Comparison of ENCODE assay signal across 10 cellular contexts in the genomic region with DNA sequence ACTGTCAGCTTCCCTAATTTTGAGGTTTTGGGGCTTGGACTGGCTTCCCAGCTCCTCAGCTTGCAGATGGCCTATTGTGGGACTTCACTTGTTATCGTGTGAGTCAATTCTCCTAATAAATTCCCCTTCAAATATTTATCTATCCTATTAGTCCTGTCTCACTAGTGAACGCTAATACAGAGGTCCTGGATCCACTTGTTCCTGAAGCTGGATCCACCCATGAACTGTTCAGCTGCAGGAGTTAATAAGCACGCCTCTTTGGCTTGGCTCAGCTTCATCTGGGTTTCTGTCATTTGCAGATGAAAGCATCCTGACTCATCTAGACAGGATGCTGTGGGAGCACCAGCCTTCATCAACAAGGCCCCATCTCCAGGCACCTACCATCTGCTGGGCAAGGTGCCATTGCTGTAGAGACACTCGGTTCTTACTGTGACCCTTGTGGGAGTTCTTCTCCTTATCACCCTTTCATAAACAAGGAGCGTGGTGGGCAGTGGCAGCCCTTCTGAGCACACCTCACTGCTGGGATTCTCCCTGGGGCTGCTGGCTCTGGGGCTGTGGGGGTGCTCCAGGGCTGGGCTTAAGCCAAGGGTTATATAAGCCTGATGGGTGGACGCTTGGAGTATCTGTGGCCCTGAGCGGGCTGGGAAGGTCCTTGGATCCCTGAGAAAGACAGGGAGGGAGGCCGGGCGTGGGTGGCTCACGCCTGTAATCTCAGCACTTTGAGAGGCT. TPM values are rescaled to one million over a fixed set of nuclear protein-coding genes. Genes with fewer than 3 reads are reported as not detected.
DNase-seq lines count a peak whose midpoint lies in the region; ATAC-seq lines count a peak whose summit lies in the region.
"Had no signal": no experiment of that assay in that cellular context is flagged by ENCODE, and none has a peak within 500 bp of the region (broad histone marks: within the 10 kb centered on the region; RNA-seq: fewer than 3 reads in every experiment).

No MANE protein-coding gene starts in this region.

- POLR2A ChIA-PET in activated CD4-positive, alpha-beta memory T cell treated with anti-CD3 and anti-CD28 coated beads for 36 hours (lab: Charles Lee): interaction anchor here (0.6 to 1.9 kb wide), 8 partner anchors 9 to 67 kb away, joined by 3 to 18 read pairs (median 4); no protein-coding TSS in a partner anchor

- peak overlapping the region; percentile 88 for H3K27ac Mint-ChIP-seq in activated CD4-positive, alpha-beta memory T cell treated with anti-CD3 and anti-CD28 coated beads for 36 hours
- peak overlapping the region; percentile 83 to 92 for H3K27ac Mint-ChIP-seq in effector memory CD8-positive, alpha-beta T cell

- no peaks in the 10 kb centered on the region for H3K9me3 Mint-ChIP-seq in activated CD4-positive, alpha-beta memory T cell treated with anti-CD3 and anti-CD28 coated beads for 36 hours
- no peaks in the 10 kb centered on the region for H3K9me3 Mint-ChIP-seq in effector memory CD8-positive, alpha-beta T cell

- CTCF ChIA-PET in activated CD4-positive, alpha-beta memory T cell treated with anti-CD3 and anti-CD28 coated beads for 36 hours (lab: Charles Lee): interaction anchor here (1.2 to 1.9 kb wide), 3 partner anchors 12 to 30 kb away, joined by 3 to 9 read pairs (median 3); no protein-coding TSS in a partner anchor

- H3K36me3 Mint-ChIP-seq in activated CD4-positive, alpha-beta memory T cell treated with anti-CD3 and anti-CD28 coated beads for 36 hours: no peaks in the 10 kb centered on the region
- no peaks in the 10 kb centered on the region for H3K36me3 Mint-ChIP-seq in effector memory CD8-positive, alpha-beta T cell (ENCODE audit: insufficient read depth)

- DNase-seq in M059J (ENCODE audit: low read depth): peak; percentile 81
- peak; percentile 89 for DNase-seq in activated CD4-positive, alpha-beta memory T cell treated with anti-CD3 and anti-CD28 coated beads for 36 hours
- peak in 2 of 3 experiments; percentile 31 to 37 for DNase-seq in effector memory CD8-positive, alpha-beta T cell
- DNase-seq in stimulated activated naive CD8-positive, alpha-beta T cell treated with anti-CD3 and anti-CD28 coated beads, Interleukin-15, Interleukin-2, amounts not matched to agents 100 U/mL and 50 U/mL, for 24 hours: peak; percentile 75
- DNase-seq in NCI-H69 (lab: John Stamatoyannopoulos, UW): no peak
- DNase-seq in NCI-H748 treated with DMSO at 0.1 percent for 48 hours (lab: John Stamatoyannopoulos, UW): no peak
- DNase-seq: left cardiac atrium, T1000 had no signal

- H3K27me3 Mint-ChIP-seq in activated CD4-positive, alpha-beta memory T cell treated with anti-CD3 and anti-CD28 coated beads for 36 hours: no peaks in the 10 kb centered on the region
- no peaks in the 10 kb centered on the region for H3K27me3 Mint-ChIP-seq in effector memory CD8-positive, alpha-beta T cell

- peaks cover 54% of the 10 kb centered on the region for H3K4me1 Mint-ChIP-seq in activated CD4-positive, alpha-beta memory T cell treated with anti-CD3 and anti-CD28 coated beads for 36 hours (ENCODE audit: low read depth)
- H3K4me1 Mint-ChIP-seq in effector memory CD8-positive, alpha-beta T cell (ENCODE audit: low read depth in 2 of 2): peaks cover 23 to 30% of the 10 kb centered on the region in 2 donors

- intact Hi-C loops in activated CD4-positive, alpha-beta memory T cell treated with anti-CD3 and anti-CD28 coated beads for 36 hours (cut with micrococcal nuclease): loop anchor here (1.0 kb wide), 3 partner anchors 13 to 34 kb away; partner anchors contain the start of gene SPNS1

- peak overlapping the region; percentile 34 for H3K4me3 Mint-ChIP-seq in activated CD4-positive, alpha-beta memory T cell treated with anti-CD3 and anti-CD28 coated beads for 36 hours
- H3K4me3 Mint-ChIP-seq in effector memory CD8-positive, alpha-beta T cell: peak overlapping the region; percentile 36 to 60

- ATAC-seq in effector memory CD8-positive, alpha-beta T cell (replicated peaks): peak; percentile 88
- ATAC-seq in stimulated activated naive CD8-positive, alpha-beta T cell treated with anti-CD3 and anti-CD28 coated beads, Interleukin-15, Interleukin-2, amounts not matched to agents 100 U/mL and 50 U/mL, for 24 hours: peak; percentile 96
- ATAC-seq in HG02870 (IDR thresholded peaks at IDR 0.05; ENCODE audit: unreplicated experiment): no peak
- ATAC-seq in GM21515 (IDR thresholded peaks at IDR 0.05; ENCODE audit: unreplicated experiment): no peak

RNA-seq across cellular contexts. Expression of gene LAT, which starts 23.2 kb away (rescaled TPM):
- total RNA-seq in M059J (2014; rRNA removed; shearing (Covaris generic)): 1.2 TPM in 1 of 2 replicates, not detected in the other
- total RNA-seq in activated CD4-positive, alpha-beta memory T cell treated with anti-CD3 and anti-CD28 coated beads for 36 hours: 100 to 1,000 TPM; 250 to 276 TPM

RNA-seq across cellular contexts. Expression of gene SPNS1, which starts 33.5 kb away (rescaled TPM):
- 28.8 and 48.7 TPM in 2 replicates for total RNA-seq in M059J (2014; rRNA removed; shearing (Covaris generic))
- 10 to 100 TPM; 11.3 to 12.0 TPM for total RNA-seq in activated CD4-positive, alpha-beta memory T cell treated with anti-CD3 and anti-CD28 coated beads for 36 hours

RNA-seq across cellular contexts. Expression of gene NFATC2IP, which starts 57.3 kb away (rescaled TPM):
- total RNA-seq in M059J (2014; rRNA removed; shearing (Covaris generic)): 22.2 and 23.7 TPM in 2 replicates
- total RNA-seq in activated CD4-positive, alpha-beta memory T cell treated with anti-CD3 and anti-CD28 coated beads for 36 hours: 10 to 100 TPM; 57.7 to 64.6 TPM

Comparison
In these comparisons a context has a peak if more than half of its experiments do, and no peak if none do; other contexts are left out.
1. DNase-seq: peak in M059J (single experiment), activated CD4-positive, alpha-beta memory T cell treated with anti-CD3 and anti-CD28 coated beads for 36 hours (single experiment), effector memory CD8-positive, alpha-beta T cell (2 of 3) and stimulated activated naive CD8-positive, alpha-beta T cell treated with anti-CD3 and anti-CD28 coated beads, Interleukin-15, Interleukin-2, amounts not matched to agents 100 U/mL and 50 U/mL, for 24 hours (single experiment); none in NCI-H69 (single experiment) and NCI-H748 treated with DMSO at 0.1 percent for 48 hours (single experiment).
2. ATAC-seq: peak in effector memory CD8-positive, alpha-beta T cell (single experiment) and stimulated activated naive CD8-positive, alpha-beta T cell treated with anti-CD3 and anti-CD28 coated beads, Interleukin-15, Interleukin-2, amounts not matched to agents 100 U/mL and 50 U/mL, for 24 hours (single experiment); none in HG02870 (single experiment) and GM21515 (single experiment).
3. RNA of gene LAT, which starts 23.2 kb away (total RNA-seq): 250 to 276 TPM in activated CD4-positive, alpha-beta memory T cell treated with anti-CD3 and anti-CD28 coated beads for 36 hours; 1.2 TPM in M059J; every median in the first group is over 100 times any median in the second.